In the genomic region with DNA sequence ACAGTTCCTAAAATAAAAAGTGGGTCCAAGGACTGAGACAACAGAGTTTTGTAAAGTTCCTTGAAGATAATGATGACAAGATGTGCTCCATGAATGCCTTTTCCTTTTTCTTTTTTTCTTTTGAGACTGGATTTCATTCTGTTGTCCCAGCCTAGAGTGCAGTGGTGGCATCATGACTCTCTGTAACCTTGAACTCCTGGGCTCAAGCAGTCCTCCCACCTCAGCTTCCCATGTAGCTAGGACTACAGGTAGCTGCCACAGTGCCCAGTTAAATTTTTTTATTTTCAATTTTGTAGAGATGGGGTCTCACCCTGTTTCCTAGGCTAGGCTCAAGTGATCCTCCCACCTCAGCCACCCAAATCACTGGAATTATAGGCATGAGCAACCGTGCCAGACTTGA, we compare ENCODE assay signal across 1 cellular context.
TF ChIP-seq lines count a peak whose summit lies in the region.

No MANE protein-coding gene starts in this region.

TF ChIP-seq in K562, 482 proteins besides CTCF, POLR2A, EP300 and RAD21:
- no peak for TF ChIP-seq ZNF639 (CRISPR knock-in tag; conservative IDR thresholded peaks at IDR 0.05 in 1 of 2, IDR thresholded peaks at IDR 0.05 in 1 of 2)
- no peak for TF ChIP-seq RBM14 (IDR thresholded peaks at IDR 0.05; ENCODE audit: borderline replicate concordance, insufficient read depth, low read depth, low read length)
- TF ChIP-seq CCAR2 (IDR thresholded peaks at IDR 0.05; ENCODE audit: low read depth, low read length) = no peak
- no peak for TF ChIP-seq DMBX1 (CRISPR knock-in tag; IDR thresholded peaks at IDR 0.05; ENCODE audit: borderline replicate concordance)
- no peak for TF ChIP-seq FOXK2 (conservative IDR thresholded peaks at IDR 0.05 in 1 of 2, IDR thresholded peaks at IDR 0.05 in 1 of 2; ENCODE audit: low read depth in 2 of 2)
- no peak for TF ChIP-seq TGIF2 (CRISPR knock-in tag; IDR thresholded peaks at IDR 0.05)
- TF ChIP-seq SMAD3 (CRISPR knock-in tag; conservative IDR thresholded peaks at IDR 0.05) = no peak
- TF ChIP-seq, protein P1, sequence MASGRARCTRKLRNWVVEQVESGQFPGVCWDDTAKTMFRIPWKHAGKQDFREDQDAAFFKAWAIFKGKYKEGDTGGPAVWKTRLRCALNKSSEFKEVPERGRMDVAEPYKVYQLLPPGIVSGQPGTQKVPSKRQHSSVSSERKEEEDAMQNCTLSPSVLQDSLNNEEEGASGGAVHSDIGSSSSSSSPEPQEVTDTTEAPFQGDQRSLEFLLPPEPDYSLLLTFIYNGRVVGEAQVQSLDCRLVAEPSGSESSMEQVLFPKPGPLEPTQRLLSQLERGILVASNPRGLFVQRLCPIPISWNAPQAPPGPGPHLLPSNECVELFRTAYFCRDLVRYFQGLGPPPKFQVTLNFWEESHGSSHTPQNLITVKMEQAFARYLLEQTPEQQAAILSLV (tag; IDR thresholded peaks at IDR 0.05) = no peak
- no peak for TF ChIP-seq ZNF232 (CRISPR knock-in tag; IDR thresholded peaks at IDR 0.05)
- TF ChIP-seq E2F3 (CRISPR knock-in tag; IDR thresholded peaks at IDR 0.05) = no peak
- TF ChIP-seq ELF2 (CRISPR knock-in tag; IDR thresholded peaks at IDR 0.05) = no peak
- TF ChIP-seq ZC3H8 (IDR thresholded peaks at IDR 0.05) = no peak
- TF ChIP-seq ZNF75A (CRISPR knock-in tag; IDR thresholded peaks at IDR 0.05) = no peak
TF ChIP-seq in K562: peak in this region for 0.
